1 cellular context compared by ENCODE assay signal in the genomic region with DNA sequence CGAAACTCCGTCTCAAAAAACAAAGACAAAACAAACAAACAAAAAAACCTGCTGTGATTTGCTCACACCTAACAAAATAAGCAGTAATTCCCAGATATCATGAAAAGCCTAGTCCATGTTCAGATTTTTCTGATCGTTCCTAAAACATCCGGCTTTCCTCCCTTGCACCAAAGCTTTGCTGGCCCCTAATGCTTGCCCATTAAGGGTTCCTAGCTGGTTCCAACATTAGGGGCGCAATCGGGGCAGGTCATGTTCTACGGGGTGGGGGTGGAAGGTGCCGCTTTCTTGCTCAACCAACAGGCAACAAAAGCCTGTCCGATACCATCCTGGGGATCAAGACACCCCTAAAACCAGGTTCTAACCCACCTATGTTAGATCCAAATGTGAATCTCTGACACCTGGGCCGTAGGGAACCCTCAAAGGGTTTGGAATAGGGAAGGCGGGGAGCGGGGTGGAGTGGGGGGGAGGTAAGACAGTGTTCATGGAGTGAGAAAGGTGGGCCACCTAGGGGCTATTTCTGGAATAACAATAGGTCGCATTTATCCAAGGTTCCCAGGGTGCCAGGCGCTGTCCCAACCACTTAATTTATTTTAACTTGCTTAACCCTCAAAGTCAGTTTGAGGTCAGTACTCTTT.
TF ChIP-seq lines count a peak whose summit lies in the region.

No MANE protein-coding gene starts in this region.

TF ChIP-seq in H1, 55 proteins besides CTCF, POLR2A, EP300 and RAD21:
- TF ChIP-seq SIN3A (conservative IDR thresholded peaks at IDR 0.05 in 1 of 2, IDR thresholded peaks at IDR 0.05 in 1 of 2; ENCODE audit: low read depth in 1 of 2, low read length in 2 of 2) (no peak), EZH2 (IDR thresholded peaks at IDR 0.05; ENCODE audit: low read depth, low read length, severe bottlenecking) (peak; percentile 24), BCL11A (IDR thresholded peaks at IDR 0.05; ENCODE audit: low read depth in 2 of 2, low read length in 2 of 2) (no peak), SIX5 (IDR thresholded peaks at IDR 0.05; ENCODE audit: low read depth, low read length) (no peak), TEAD4 (IDR thresholded peaks at IDR 0.05; ENCODE audit: low read depth, low read length) (no peak), TBP (IDR thresholded peaks at IDR 0.05; ENCODE audit: low read depth, low read length) (no peak), RXRA (IDR thresholded peaks at IDR 0.05; ENCODE audit: insufficient read depth, low read depth, low read length) (no peak), CBX5 (IDR thresholded peaks at IDR 0.05; ENCODE audit: low read depth, low read length) (no peak), YY1 (IDR thresholded peaks at IDR 0.05; ENCODE audit: low read depth, low read length) (0 out of 2 replicates have a peak, but pooled peaks have one; percentile 20), RFX5 (IDR thresholded peaks at IDR 0.05; ENCODE audit: borderline replicate concordance, low read depth, low read length) (no peak), ATF2 (IDR thresholded peaks at IDR 0.05; ENCODE audit: low read length) (no peak), E2F6 (IDR thresholded peaks at IDR 0.05) (no peak), KDM5A (IDR thresholded peaks at IDR 0.05; ENCODE audit: low read length) (no peak), CREB1 (IDR thresholded peaks at IDR 0.05) (no peak)
- TF ChIP-seq, protein P1, sequence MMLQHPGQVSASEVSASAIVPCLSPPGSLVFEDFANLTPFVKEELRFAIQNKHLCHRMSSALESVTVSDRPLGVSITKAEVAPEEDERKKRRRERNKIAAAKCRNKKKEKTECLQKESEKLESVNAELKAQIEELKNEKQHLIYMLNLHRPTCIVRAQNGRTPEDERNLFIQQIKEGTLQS (IDR thresholded peaks at IDR 0.05; ENCODE audit: insufficient read depth, low read depth, low read length), result no peak
- TF ChIP-seq, protein P2, sequence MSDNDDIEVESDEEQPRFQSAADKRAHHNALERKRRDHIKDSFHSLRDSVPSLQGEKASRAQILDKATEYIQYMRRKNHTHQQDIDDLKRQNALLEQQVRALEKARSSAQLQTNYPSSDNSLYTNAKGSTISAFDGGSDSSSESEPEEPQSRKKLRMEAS (IDR thresholded peaks at IDR 0.05), result no peak
- TF ChIP-seq, protein P3, sequence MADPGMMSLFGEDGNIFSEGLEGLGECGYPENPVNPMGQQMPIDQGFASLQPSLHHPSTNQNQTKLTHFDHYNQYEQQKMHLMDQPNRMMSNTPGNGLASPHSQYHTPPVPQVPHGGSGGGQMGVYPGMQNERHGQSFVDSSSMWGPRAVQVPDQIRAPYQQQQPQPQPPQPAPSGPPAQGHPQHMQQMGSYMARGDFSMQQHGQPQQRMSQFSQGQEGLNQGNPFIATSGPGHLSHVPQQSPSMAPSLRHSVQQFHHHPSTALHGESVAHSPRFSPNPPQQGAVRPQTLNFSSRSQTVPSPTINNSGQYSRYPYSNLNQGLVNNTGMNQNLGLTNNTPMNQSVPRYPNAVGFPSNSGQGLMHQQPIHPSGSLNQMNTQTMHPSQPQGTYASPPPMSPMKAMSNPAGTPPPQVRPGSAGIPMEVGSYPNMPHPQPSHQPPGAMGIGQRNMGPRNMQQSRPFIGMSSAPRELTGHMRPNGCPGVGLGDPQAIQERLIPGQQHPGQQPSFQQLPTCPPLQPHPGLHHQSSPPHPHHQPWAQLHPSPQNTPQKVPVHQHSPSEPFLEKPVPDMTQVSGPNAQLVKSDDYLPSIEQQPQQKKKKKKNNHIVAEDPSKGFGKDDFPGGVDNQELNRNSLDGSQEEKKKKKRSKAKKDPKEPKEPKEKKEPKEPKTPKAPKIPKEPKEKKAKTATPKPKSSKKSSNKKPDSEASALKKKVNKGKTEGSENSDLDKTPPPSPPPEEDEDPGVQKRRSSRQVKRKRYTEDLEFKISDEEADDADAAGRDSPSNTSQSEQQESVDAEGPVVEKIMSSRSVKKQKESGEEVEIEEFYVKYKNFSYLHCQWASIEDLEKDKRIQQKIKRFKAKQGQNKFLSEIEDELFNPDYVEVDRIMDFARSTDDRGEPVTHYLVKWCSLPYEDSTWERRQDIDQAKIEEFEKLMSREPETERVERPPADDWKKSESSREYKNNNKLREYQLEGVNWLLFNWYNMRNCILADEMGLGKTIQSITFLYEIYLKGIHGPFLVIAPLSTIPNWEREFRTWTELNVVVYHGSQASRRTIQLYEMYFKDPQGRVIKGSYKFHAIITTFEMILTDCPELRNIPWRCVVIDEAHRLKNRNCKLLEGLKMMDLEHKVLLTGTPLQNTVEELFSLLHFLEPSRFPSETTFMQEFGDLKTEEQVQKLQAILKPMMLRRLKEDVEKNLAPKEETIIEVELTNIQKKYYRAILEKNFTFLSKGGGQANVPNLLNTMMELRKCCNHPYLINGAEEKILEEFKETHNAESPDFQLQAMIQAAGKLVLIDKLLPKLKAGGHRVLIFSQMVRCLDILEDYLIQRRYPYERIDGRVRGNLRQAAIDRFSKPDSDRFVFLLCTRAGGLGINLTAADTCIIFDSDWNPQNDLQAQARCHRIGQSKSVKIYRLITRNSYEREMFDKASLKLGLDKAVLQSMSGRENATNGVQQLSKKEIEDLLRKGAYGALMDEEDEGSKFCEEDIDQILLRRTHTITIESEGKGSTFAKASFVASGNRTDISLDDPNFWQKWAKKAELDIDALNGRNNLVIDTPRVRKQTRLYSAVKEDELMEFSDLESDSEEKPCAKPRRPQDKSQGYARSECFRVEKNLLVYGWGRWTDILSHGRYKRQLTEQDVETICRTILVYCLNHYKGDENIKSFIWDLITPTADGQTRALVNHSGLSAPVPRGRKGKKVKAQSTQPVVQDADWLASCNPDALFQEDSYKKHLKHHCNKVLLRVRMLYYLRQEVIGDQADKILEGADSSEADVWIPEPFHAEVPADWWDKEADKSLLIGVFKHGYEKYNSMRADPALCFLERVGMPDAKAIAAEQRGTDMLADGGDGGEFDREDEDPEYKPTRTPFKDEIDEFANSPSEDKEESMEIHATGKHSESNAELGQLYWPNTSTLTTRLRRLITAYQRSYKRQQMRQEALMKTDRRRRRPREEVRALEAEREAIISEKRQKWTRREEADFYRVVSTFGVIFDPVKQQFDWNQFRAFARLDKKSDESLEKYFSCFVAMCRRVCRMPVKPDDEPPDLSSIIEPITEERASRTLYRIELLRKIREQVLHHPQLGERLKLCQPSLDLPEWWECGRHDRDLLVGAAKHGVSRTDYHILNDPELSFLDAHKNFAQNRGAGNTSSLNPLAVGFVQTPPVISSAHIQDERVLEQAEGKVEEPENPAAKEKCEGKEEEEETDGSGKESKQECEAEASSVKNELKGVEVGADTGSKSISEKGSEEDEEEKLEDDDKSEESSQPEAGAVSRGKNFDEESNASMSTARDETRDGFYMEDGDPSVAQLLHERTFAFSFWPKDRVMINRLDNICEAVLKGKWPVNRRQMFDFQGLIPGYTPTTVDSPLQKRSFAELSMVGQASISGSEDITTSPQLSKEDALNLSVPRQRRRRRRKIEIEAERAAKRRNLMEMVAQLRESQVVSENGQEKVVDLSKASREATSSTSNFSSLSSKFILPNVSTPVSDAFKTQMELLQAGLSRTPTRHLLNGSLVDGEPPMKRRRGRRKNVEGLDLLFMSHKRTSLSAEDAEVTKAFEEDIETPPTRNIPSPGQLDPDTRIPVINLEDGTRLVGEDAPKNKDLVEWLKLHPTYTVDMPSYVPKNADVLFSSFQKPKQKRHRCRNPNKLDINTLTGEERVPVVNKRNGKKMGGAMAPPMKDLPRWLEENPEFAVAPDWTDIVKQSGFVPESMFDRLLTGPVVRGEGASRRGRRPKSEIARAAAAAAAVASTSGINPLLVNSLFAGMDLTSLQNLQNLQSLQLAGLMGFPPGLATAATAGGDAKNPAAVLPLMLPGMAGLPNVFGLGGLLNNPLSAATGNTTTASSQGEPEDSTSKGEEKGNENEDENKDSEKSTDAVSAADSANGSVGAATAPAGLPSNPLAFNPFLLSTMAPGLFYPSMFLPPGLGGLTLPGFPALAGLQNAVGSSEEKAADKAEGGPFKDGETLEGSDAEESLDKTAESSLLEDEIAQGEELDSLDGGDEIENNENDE (IDR thresholded peaks at IDR 0.05; ENCODE audit: insufficient replicate concordance, low read length), result no peak
